Comparison of ENCODE assay signal across 15 cellular contexts in the genomic region with DNA sequence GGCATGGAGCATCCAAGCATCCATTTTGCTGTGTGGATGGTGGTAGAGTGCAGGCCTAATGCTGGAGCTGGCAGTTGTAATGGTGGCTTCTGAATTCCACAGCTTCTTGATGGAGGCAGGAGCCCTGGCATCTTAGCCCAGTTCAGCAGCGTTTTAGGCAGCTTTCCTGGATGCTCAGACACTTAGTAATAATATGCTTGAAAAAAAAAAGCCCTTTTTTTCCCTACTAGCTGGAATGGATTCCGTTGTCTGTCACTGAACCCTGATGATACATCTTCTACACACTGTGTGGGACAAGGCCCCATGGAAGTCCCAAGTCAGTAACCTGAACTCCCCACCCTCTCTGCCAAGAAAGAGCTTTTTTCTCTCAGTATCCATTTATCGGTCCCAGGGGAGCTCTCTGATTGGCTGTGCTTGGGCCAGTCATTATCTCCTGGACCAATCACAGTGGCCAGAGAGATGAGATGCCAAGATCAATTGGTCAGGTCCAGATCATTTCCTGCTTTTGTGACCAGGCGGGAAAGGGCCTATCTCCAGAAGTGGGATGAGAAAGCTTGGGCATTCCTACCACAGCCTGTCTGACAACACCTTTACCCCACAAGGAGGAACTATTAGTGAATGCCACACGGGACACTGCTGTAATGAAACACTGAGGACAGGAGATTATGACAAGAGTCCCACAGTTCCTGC.
"Had no signal": no experiment of that assay in that cellular context is flagged by ENCODE, and none has a peak within 500 bp of the region (broad histone marks: within the 10 kb centered on the region; RNA-seq: fewer than 3 reads in every experiment).

No MANE protein-coding gene starts in this region.

- H3K9me3 Mint-ChIP-seq: central memory CD8-positive, alpha-beta T cell had no signal

- H3K4me3 ChIP-seq: colonic mucosa, esophagus muscularis mucosa, mucosa of descending colon had no signal

- H3K27ac Mint-ChIP-seq: activated CD4-positive, alpha-beta memory T cell treated with anti-CD3 and anti-CD28 coated beads, Interleukin-2, amount 10 ng/mL, durations not matched to agents 7 days and 5 days; activated CD4-positive, alpha-beta T cell treated with anti-CD3 and anti-CD28 coated beads for 36 hours; activated CD8-positive, alpha-beta memory T cell treated with anti-CD3 and anti-CD28 coated beads, Interleukin-2, amount 10 ng/mL, durations not matched to agents 7 days and 5 days; activated naive CD4-positive, alpha-beta T cell treated with anti-CD3 and anti-CD28 coated beads for 36 hours; memory B cell; naive thymus-derived CD4-positive, alpha-beta T cell; T-helper 1 cell treated with Interleukin-12 subunit alpha and Interleukin-12 subunit beta and Interleukin-4 antibody, amounts not matched to agents 30 μg/mL and 1 μg/mL, for 36 hours had no signal

- H3K27me3 Mint-ChIP-seq: activated CD4-positive, alpha-beta memory T cell treated with anti-CD3 and anti-CD28 coated beads, Interleukin-2, amount 10 ng/mL, durations not matched to agents 7 days and 5 days; activated CD4-positive, alpha-beta T cell treated with anti-CD3 and anti-CD28 coated beads for 36 hours; activated CD8-positive, alpha-beta memory T cell treated with anti-CD3 and anti-CD28 coated beads, Interleukin-2, amount 10 ng/mL, durations not matched to agents 7 days and 5 days; central memory CD8-positive, alpha-beta T cell; memory B cell; naive thymus-derived CD4-positive, alpha-beta T cell had no signal

- H3K4me1 Mint-ChIP-seq: activated CD4-positive, alpha-beta memory T cell treated with anti-CD3 and anti-CD28 coated beads, Interleukin-2, amount 10 ng/mL, durations not matched to agents 7 days and 5 days; activated CD4-positive, alpha-beta T cell treated with anti-CD3 and anti-CD28 coated beads for 36 hours; activated CD8-positive, alpha-beta memory T cell treated with anti-CD3 and anti-CD28 coated beads, Interleukin-2, amount 10 ng/mL, durations not matched to agents 7 days and 5 days; central memory CD8-positive, alpha-beta T cell had no signal

- H3K27me3 ChIP-seq: brain microvascular endothelial cell, colonic mucosa, esophagus muscularis mucosa had no signal

- H3K36me3 ChIP-seq: brain microvascular endothelial cell, colonic mucosa, esophagus muscularis mucosa had no signal

- DNase-seq: activated CD4-positive, alpha-beta memory T cell treated with anti-CD3 and anti-CD28 coated beads, Interleukin-2, amount 10 ng/mL, durations not matched to agents 7 days and 5 days; activated CD4-positive, alpha-beta T cell treated with anti-CD3 and anti-CD28 coated beads for 36 hours; activated CD8-positive, alpha-beta memory T cell treated with anti-CD3 and anti-CD28 coated beads, Interleukin-2, amount 10 ng/mL, durations not matched to agents 7 days and 5 days; activated naive CD4-positive, alpha-beta T cell treated with anti-CD3 and anti-CD28 coated beads for 36 hours; brain microvascular endothelial cell; colonic mucosa; mucosa of descending colon; naive thymus-derived CD4-positive, alpha-beta T cell; retina; stimulated activated naive CD4-positive, alpha-beta T cell; WERI-Rb-1 had no signal

- H3K4me3 Mint-ChIP-seq: activated CD4-positive, alpha-beta memory T cell treated with anti-CD3 and anti-CD28 coated beads, Interleukin-2, amount 10 ng/mL, durations not matched to agents 7 days and 5 days; activated CD4-positive, alpha-beta T cell treated with anti-CD3 and anti-CD28 coated beads for 36 hours; activated CD8-positive, alpha-beta memory T cell treated with anti-CD3 and anti-CD28 coated beads, Interleukin-2, amount 10 ng/mL, durations not matched to agents 7 days and 5 days; activated naive CD4-positive, alpha-beta T cell treated with anti-CD3 and anti-CD28 coated beads for 36 hours; central memory CD8-positive, alpha-beta T cell; memory B cell; naive thymus-derived CD4-positive, alpha-beta T cell; T-helper 1 cell treated with Interleukin-12 subunit alpha and Interleukin-12 subunit beta and Interleukin-4 antibody, amounts not matched to agents 30 μg/mL and 1 μg/mL, for 36 hours had no signal
